ENCODE assay signal across 27 cellular contexts in genomic region chr3:104080228-104080627, GRCh38.
"Had no signal": no experiment of that assay in that cellular context is flagged by ENCODE, and none has a peak within 500 bp of the region (broad histone marks: within the 10 kb centered on the region; RNA-seq: fewer than 3 reads in every experiment).

No MANE protein-coding gene starts in this region.

- DNase-seq: dermis blood vessel endothelial cell; effector memory CD4-positive, alpha-beta T cell; foreskin keratinocyte; heart left ventricle; kidney; stimulated activated CD4-positive, alpha-beta T cell treated with anti-CD3 and anti-CD28 coated beads, Interleukin-12 subunit alpha, Interleukin-12 subunit beta, amount 100 ng/mL, for 4 hours; stimulated activated CD4-positive, alpha-beta T cell treated with anti-CD3 and anti-CD28 coated beads, Interleukin-1b, Interleukin-23, amount 100 ng/mL, for 48 hours; stimulated activated CD4-positive, alpha-beta T cell treated with anti-CD3 and anti-CD28 coated beads, Interleukin-4, amount 100 ng/mL, for 1 hour; stimulated activated CD8-positive, alpha-beta memory T cell treated with anti-CD3 and anti-CD28 coated beads, Interleukin-4, amount 100 ng/mL, for 48 hours; stimulated activated naive CD4-positive, alpha-beta T cell; stimulated activated naive CD8-positive, alpha-beta T cell treated with anti-CD3 and anti-CD28 coated beads, Interleukin-15, amount 100 ng/mL, for 72 hours; transverse colon; upper lobe of right lung; uterus had no signal

- H3K27ac ChIP-seq: esophagus muscularis mucosa, foreskin keratinocyte, gastroesophageal sphincter, heart left ventricle, hepatocyte, parathyroid adenoma, suprapubic skin, transverse colon, upper lobe of right lung, uterus had no signal

- H3K9me3 ChIP-seq: esophagus muscularis mucosa, gastroesophageal sphincter, heart left ventricle, transverse colon, upper lobe of right lung, uterus had no signal

- H3K27ac Mint-ChIP-seq: memory B cell; natural killer cell treated with Interleukin-12 subunit alpha and Interleukin-12 subunit beta and Interleukin-15 and Interleukin-18, amount 100 ng/mL, for 72 hours; progenitor cell of endocrine pancreas; stimulated activated naive CD8-positive, alpha-beta T cell treated with anti-CD3 and anti-CD28 coated beads, Interleukin-15, amount 100 ng/mL, for 72 hours had no signal

- H3K36me3 ChIP-seq: esophagus muscularis mucosa, gastroesophageal sphincter, heart left ventricle, suprapubic skin, transverse colon, upper lobe of right lung, uterus had no signal

- H3K27me3 Mint-ChIP-seq: natural killer cell treated with Interleukin-12 subunit alpha and Interleukin-12 subunit beta and Interleukin-15 and Interleukin-18, amount 100 ng/mL, for 72 hours; progenitor cell of endocrine pancreas; stimulated activated naive CD8-positive, alpha-beta T cell treated with anti-CD3 and anti-CD28 coated beads, Interleukin-15, amount 100 ng/mL, for 72 hours had no signal

- H3K36me3 Mint-ChIP-seq: memory B cell; natural killer cell treated with Interleukin-12 subunit alpha and Interleukin-12 subunit beta and Interleukin-15 and Interleukin-18, amount 100 ng/mL, for 72 hours had no signal

- H3K9ac ChIP-seq: parathyroid adenoma had no signal

- H3K4me3 ChIP-seq: esophagus muscularis mucosa, gastroesophageal sphincter, heart left ventricle, hepatocyte, lung, smooth muscle cell, suprapubic skin, transverse colon, upper lobe of right lung, uterus had no signal

- H3K9me3 Mint-ChIP-seq: neural crest cell; stimulated activated naive CD8-positive, alpha-beta T cell treated with anti-CD3 and anti-CD28 coated beads, Interleukin-15, amount 100 ng/mL, for 72 hours had no signal

- H3K4me3 Mint-ChIP-seq: memory B cell; natural killer cell treated with Interleukin-12 subunit alpha and Interleukin-12 subunit beta and Interleukin-15 and Interleukin-18, amount 100 ng/mL, for 72 hours; neural crest cell; stimulated activated naive CD8-positive, alpha-beta T cell treated with anti-CD3 and anti-CD28 coated beads, Interleukin-15, amount 100 ng/mL, for 72 hours had no signal

- H3K27me3 ChIP-seq: esophagus muscularis mucosa, foreskin keratinocyte, gastroesophageal sphincter, heart left ventricle, hepatocyte, suprapubic skin, transverse colon, upper lobe of right lung, uterus had no signal

- H2AFZ ChIP-seq: hepatocyte, parathyroid adenoma had no signal

- H3K4me2 ChIP-seq: hepatocyte, smooth muscle cell had no signal

- ATAC-seq: foreskin keratinocyte; gastroesophageal sphincter; heart left ventricle; left lobe of liver; natural killer cell treated with Interleukin-12 subunit alpha and Interleukin-12 subunit beta and Interleukin-15 and Interleukin-18, amount 100 ng/mL, for 72 hours; sciatic nerve; stimulated activated naive CD8-positive, alpha-beta T cell treated with anti-CD3 and anti-CD28 coated beads, Interleukin-15, amount 100 ng/mL, for 72 hours; upper lobe of right lung had no signal

- H3K4me1 Mint-ChIP-seq: memory B cell; neural crest cell; stimulated activated naive CD8-positive, alpha-beta T cell treated with anti-CD3 and anti-CD28 coated beads, Interleukin-15, amount 100 ng/mL, for 72 hours had no signal

- H3K79me2 ChIP-seq: hepatocyte, parathyroid adenoma had no signal

- H3K4me1 ChIP-seq: esophagus muscularis mucosa, foreskin keratinocyte, gastroesophageal sphincter, heart left ventricle, parathyroid adenoma, suprapubic skin, transverse colon, upper lobe of right lung, uterus had no signal
